Comparison of ENCODE assay signal across 16 cellular contexts in the genomic region with DNA sequence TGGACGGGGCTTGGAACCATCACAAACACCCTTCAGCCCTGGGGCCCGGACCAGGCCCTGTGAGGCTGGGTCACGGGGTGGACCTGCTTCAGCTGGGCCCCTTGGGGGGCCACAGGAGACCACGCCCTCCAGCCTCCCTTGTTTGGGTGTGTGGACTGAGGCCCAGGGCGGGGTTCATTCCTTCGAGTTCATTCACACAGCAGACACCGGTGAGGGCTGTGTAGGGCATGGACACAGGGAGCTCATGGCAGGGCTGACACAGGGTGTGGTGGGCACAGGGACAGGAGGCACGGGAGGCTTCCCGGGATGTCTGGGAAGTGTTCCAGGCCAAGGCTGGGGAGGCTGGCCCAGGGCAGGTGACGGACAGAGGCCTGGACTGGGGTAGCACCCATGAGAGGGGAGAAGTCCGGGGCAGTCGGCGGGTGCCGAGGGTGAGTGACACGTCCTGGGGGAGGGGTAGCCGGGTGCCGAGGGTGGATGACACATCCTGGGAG. TPM values are rescaled to one million over a fixed set of nuclear protein-coding genes. Genes with fewer than 3 reads are reported as not detected.
DNase-seq lines count a peak whose midpoint lies in the region; ATAC-seq and TF ChIP-seq lines count a peak whose summit lies in the region.
"Had no signal": no experiment of that assay in that cellular context is flagged by ENCODE, and none has a peak within 500 bp of the region (broad histone marks: within the 10 kb centered on the region; RNA-seq: fewer than 3 reads in every experiment).

No MANE protein-coding gene starts in this region.

- no peaks in the 10 kb centered on the region for H3K36me3 ChIP-seq in mesendoderm (ENCODE audit: control insufficient read depth, insufficient read depth, low read length)
- H3K36me3 ChIP-seq in gastrocnemius medialis = no peaks in the 10 kb centered on the region

- H2BK15ac ChIP-seq in mesendoderm (replicated peaks; ENCODE audit: low read depth) = no peak overlapping the region

- TF ChIP-seq POLR2A in gastrocnemius medialis (IDR thresholded peaks at IDR 0.05) = no peak

- H3K56ac ChIP-seq in mesendoderm (ENCODE audit: low read length) = no peak overlapping the region

- no peaks in the 10 kb centered on the region for H3K27me3 Mint-ChIP-seq in osteocyte (ENCODE audit: unreplicated experiment)
- H3K27me3 Mint-ChIP-seq in activated CD4-positive, alpha-beta T cell treated with anti-CD3 and anti-CD28 coated beads, Interleukin-2, amount 10 ng/mL, durations not matched to agents 24 days and 14 days = no peaks in the 10 kb centered on the region
- H3K27me3 Mint-ChIP-seq: CD4-positive, CD25-positive, alpha-beta regulatory T cell; naive B cell had no signal

- no peak overlapping the region for H4K5ac ChIP-seq in mesendoderm (ENCODE audit: low read length)

- H4K8ac ChIP-seq in mesendoderm (ENCODE audit: low read depth, low read length) = no peak overlapping the region

- H2BK5ac ChIP-seq in mesendoderm (ENCODE audit: low read length) = no peak overlapping the region

- H2AK5ac ChIP-seq in mesendoderm (ENCODE audit: low read length) = no peak overlapping the region

- peak overlapping the region; percentile 73 for H3K27ac Mint-ChIP-seq in osteocyte (ENCODE audit: unreplicated experiment)
- H3K27ac Mint-ChIP-seq in activated CD4-positive, alpha-beta T cell treated with anti-CD3 and anti-CD28 coated beads, Interleukin-2, amount 10 ng/mL, durations not matched to agents 24 days and 14 days = no peak overlapping the region
- H3K27ac Mint-ChIP-seq: CD4-positive, CD25-positive, alpha-beta regulatory T cell; naive B cell had no signal

- H3K4me3 ChIP-seq in mesendoderm (ENCODE audit: low read length) = no peak overlapping the region
- H3K4me3 ChIP-seq in gastrocnemius medialis = no peak overlapping the region
- H3K4me3 ChIP-seq: GM12878 had no signal

- H3K27ac ChIP-seq in foreskin keratinocyte (no peak overlapping the region), mesendoderm (ENCODE audit: low read depth, low read length) (no peak overlapping the region), gastrocnemius medialis (no peak overlapping the region)

- no peak overlapping the region for H3K4me2 ChIP-seq in mesendoderm (ENCODE audit: low read length)

- no peaks in the 10 kb centered on the region for H3K79me1 ChIP-seq in mesendoderm (ENCODE audit: low read length)

- H3K79me2 ChIP-seq in mesendoderm (ENCODE audit: control insufficient read depth, insufficient read depth, low read length) = no peaks in the 10 kb centered on the region

- no peaks in the 10 kb centered on the region for H3K4me1 ChIP-seq in foreskin keratinocyte
- no peaks in the 10 kb centered on the region for H3K4me1 ChIP-seq in mesendoderm (ENCODE audit: control insufficient read depth, low read depth, low read length)
- no peaks in the 10 kb centered on the region for H3K4me1 ChIP-seq in gastrocnemius medialis

- no peak overlapping the region for H3K9ac ChIP-seq in mesendoderm (ENCODE audit: low read length)

- DNase-seq in ELR (ENCODE audit: low read depth) (peak; percentile 69), RPMI7951 (ENCODE audit: low read depth) (peak; percentile 22), foreskin keratinocyte (peak in 1 of 2 donors; percentile 17), osteocyte (ENCODE audit: extremely low spot score, unreplicated experiment) (no peak), mesendoderm (no peak), gastrocnemius medialis (no peak)
- DNase-seq in activated CD4-positive, alpha-beta T cell treated with anti-CD3 and anti-CD28 coated beads, Interleukin-2, amount 10 ng/mL, durations not matched to agents 24 days and 14 days = no peak
- DNase-seq: aorta; CD4-positive, CD25-positive, alpha-beta regulatory T cell; KG1; naive B cell; NCI-H510A; stimulated activated CD4-positive, alpha-beta T cell treated with anti-CD3 and anti-CD28 coated beads, Interleukin-1b, Interleukin-23, amount 100 ng/mL, for 48 hours had no signal

- no peak overlapping the region for H3K18ac ChIP-seq in mesendoderm (ENCODE audit: low read length)

- in situ Hi-C loops in gastrocnemius medialis (cut with MboI; ENCODE audit: low sequenced_read_pairs in 4 of 4) = no loop called here

- intact Hi-C loops in gastrocnemius medialis (cut with DNase I; ENCODE audit: low total_unique reads) = no loop called here
- intact Hi-C loops in activated CD4-positive, alpha-beta T cell treated with anti-CD3 and anti-CD28 coated beads, Interleukin-2, amount 10 ng/mL, durations not matched to agents 24 days and 14 days (cut with micrococcal nuclease) = no loop called here

- no peaks in the 10 kb centered on the region for H3K36me3 Mint-ChIP-seq in osteocyte (ENCODE audit: unreplicated experiment)
- H3K36me3 Mint-ChIP-seq in activated CD4-positive, alpha-beta T cell treated with anti-CD3 and anti-CD28 coated beads, Interleukin-2, amount 10 ng/mL, durations not matched to agents 24 days and 14 days (ENCODE audit: low read depth) = no peaks in the 10 kb centered on the region
- H3K36me3 Mint-ChIP-seq: CD4-positive, CD25-positive, alpha-beta regulatory T cell; naive B cell had no signal

- WGBS in mesendoderm (ENCODE audit: extremely low coverage, insufficient coverage, low lambda C conversion rate) = no CpG with 5 or more reads among the region's 17 CpGs

- H3K9me3 Mint-ChIP-seq in osteocyte (ENCODE audit: unreplicated experiment) = no peaks in the 10 kb centered on the region
- H3K9me3 Mint-ChIP-seq in activated CD4-positive, alpha-beta T cell treated with anti-CD3 and anti-CD28 coated beads, Interleukin-2, amount 10 ng/mL, durations not matched to agents 24 days and 14 days = no peaks in the 10 kb centered on the region
- H3K9me3 Mint-ChIP-seq: CD4-positive, CD25-positive, alpha-beta regulatory T cell; naive B cell had no signal

- H3K4ac ChIP-seq in mesendoderm (ENCODE audit: low read depth, low read length) = no peak overlapping the region

- H3K4me3 Mint-ChIP-seq in osteocyte (ENCODE audit: unreplicated experiment) = no peak overlapping the region
- no peak overlapping the region for H3K4me3 Mint-ChIP-seq in activated CD4-positive, alpha-beta T cell treated with anti-CD3 and anti-CD28 coated beads, Interleukin-2, amount 10 ng/mL, durations not matched to agents 24 days and 14 days
- H3K4me3 Mint-ChIP-seq: naive B cell had no signal

- no peaks in the 10 kb centered on the region for H3K9me3 ChIP-seq in gastrocnemius medialis

- TF ChIP-seq CTCF in foreskin keratinocyte (conservative IDR thresholded peaks at IDR 0.05) (no peak), osteocyte (IDR thresholded peaks at IDR 0.05) (no peak), gastrocnemius medialis (IDR thresholded peaks at IDR 0.05 in 4 of 5, conservative IDR thresholded peaks at IDR 0.05 in 1 of 5) (no peak)

- no peak overlapping the region for H3K23ac ChIP-seq in mesendoderm (ENCODE audit: low read length)

- ATAC-seq in foreskin keratinocyte (peak; percentile 3), gastrocnemius medialis (no peak), HG02642 (IDR thresholded peaks at IDR 0.05; ENCODE audit: poor library complexity, unreplicated experiment) (no peak)
- ATAC-seq: GM12878 had no signal

- peaks cover 9% of the 10 kb centered on the region for H3K4me1 Mint-ChIP-seq in osteocyte (ENCODE audit: unreplicated experiment)
- no peaks in the 10 kb centered on the region for H3K4me1 Mint-ChIP-seq in activated CD4-positive, alpha-beta T cell treated with anti-CD3 and anti-CD28 coated beads, Interleukin-2, amount 10 ng/mL, durations not matched to agents 24 days and 14 days
- H3K4me1 Mint-ChIP-seq: CD4-positive, CD25-positive, alpha-beta regulatory T cell; naive B cell had no signal

- H3K27me3 ChIP-seq in foreskin keratinocyte = peaks cover 4% of the 10 kb centered on the region
- no peaks in the 10 kb centered on the region for H3K27me3 ChIP-seq in mesendoderm (ENCODE audit: insufficient read depth, low read length, poor library complexity)
- no peaks in the 10 kb centered on the region for H3K27me3 ChIP-seq in gastrocnemius medialis

- no peak overlapping the region for H2BK120ac ChIP-seq in mesendoderm (ENCODE audit: low read depth, low read length)

RNA-seq across cellular contexts. Expression of gene DNLZ, which starts 8.9 kb away (rescaled TPM):
- 15.3 and 17.1 TPM in 2 replicates for total RNA-seq in RPMI7951 (2014; rRNA removed; shearing (Covaris generic))
- 17.9 and 25.2 TPM in 2 replicates for total RNA-seq in foreskin keratinocyte
- 30.9 and 48.7 TPM in 2 replicates for polyA plus RNA-seq in foreskin keratinocyte
- total RNA-seq in osteocyte = 16.6 and 17.6 TPM in 2 replicates
- polyA plus RNA-seq in mesendoderm (2013, experiment 1 of 2) = 18.9 TPM
- 19.7 TPM for polyA plus RNA-seq in mesendoderm (2013, experiment 2 of 2)
- 10 to 100 TPM; 37.9 to 65.1 (median 54.3) TPM for total RNA-seq in gastrocnemius medialis
- 31.5 and 34.0 TPM in 2 replicates for total RNA-seq in activated CD4-positive, alpha-beta T cell treated with anti-CD3 and anti-CD28 coated beads, Interleukin-2, amount 10 ng/mL, durations not matched to agents 24 days and 14 days

RNA-seq across cellular contexts. Expression of gene CARD9, which starts 18.8 kb away (rescaled TPM):
- 0.68 TPM in 1 of 2 replicates, not detected in the other for total RNA-seq in RPMI7951 (2014; rRNA removed; shearing (Covaris generic))
- total RNA-seq in foreskin keratinocyte (0.24 and 0.35 TPM in 2 replicates), osteocyte (0.89 and 0.94 TPM in 2 replicates), gastrocnemius medialis (1 to 10 TPM in 1 of 4 donors, under 1 TPM in 3; 0.34 to 1.2 (median 0.69) TPM)
- polyA plus RNA-seq in foreskin keratinocyte = 0.17 and 0.32 TPM in 2 replicates
- 0.29 TPM for polyA plus RNA-seq in mesendoderm (2013, experiment 1 of 2)
- 0.20 TPM for polyA plus RNA-seq in mesendoderm (2013, experiment 2 of 2)
- total RNA-seq in activated CD4-positive, alpha-beta T cell treated with anti-CD3 and anti-CD28 coated beads, Interleukin-2, amount 10 ng/mL, durations not matched to agents 24 days and 14 days = 7.8 and 9.2 TPM in 2 replicates

RNA-seq across cellular contexts. Expression of gene GPSM1, which starts 27.3 kb away (rescaled TPM):
- 6.3 and 6.6 TPM in 2 replicates for total RNA-seq in RPMI7951 (2014; rRNA removed; shearing (Covaris generic))
- total RNA-seq in foreskin keratinocyte (3.6 and 6.2 TPM in 2 replicates), osteocyte (32.5 and 37.1 TPM in 2 replicates), gastrocnemius medialis (1 to 10 TPM in 2 of 4 donors, under 1 TPM in 1, not detected in 1; 0.98 to 1.7 (median 1.2) TPM)
- 3.4 and 5.3 TPM in 2 replicates for polyA plus RNA-seq in foreskin keratinocyte
- 8.2 TPM for polyA plus RNA-seq in mesendoderm (2013, experiment 1 of 2)
- 8.6 TPM for polyA plus RNA-seq in mesendoderm (2013, experiment 2 of 2)
- total RNA-seq in activated CD4-positive, alpha-beta T cell treated with anti-CD3 and anti-CD28 coated beads, Interleukin-2, amount 10 ng/mL, durations not matched to agents 24 days and 14 days = 19.2 and 20.5 TPM in 2 replicates

RNA-seq across cellular contexts. Expression of gene SNAPC4, which starts 45.3 kb away (rescaled TPM):
- 4.6 and 4.9 TPM in 2 replicates for total RNA-seq in RPMI7951 (2014; rRNA removed; shearing (Covaris generic))
- 8.5 and 9.6 TPM in 2 replicates for total RNA-seq in foreskin keratinocyte
- 5.8 and 6.5 TPM in 2 replicates for polyA plus RNA-seq in foreskin keratinocyte
- total RNA-seq in osteocyte = 8.9 and 9.9 TPM in 2 replicates
- polyA plus RNA-seq in mesendoderm (2013, experiment 1 of 2) = 12.5 TPM
- 12.5 TPM for polyA plus RNA-seq in mesendoderm (2013, experiment 2 of 2)
- 1 to 10 TPM; 2.3 to 6.0 (median 3.9) TPM for total RNA-seq in gastrocnemius medialis
- total RNA-seq in activated CD4-positive, alpha-beta T cell treated with anti-CD3 and anti-CD28 coated beads, Interleukin-2, amount 10 ng/mL, durations not matched to agents 24 days and 14 days = 27.3 and 28.0 TPM in 2 replicates

RNA-seq across cellular contexts. Expression of gene CCDC187, which starts 50.7 kb away (rescaled TPM):
- not detected in 2 replicates for total RNA-seq in RPMI7951 (2014; rRNA removed; shearing (Covaris generic))
- total RNA-seq in foreskin keratinocyte = 0.03 TPM in 1 of 2 replicates, not detected in the other
- polyA plus RNA-seq in foreskin keratinocyte = 0.01 and 0.03 TPM in 2 replicates
- total RNA-seq in osteocyte = not detected in 2 replicates
- polyA plus RNA-seq in mesendoderm (2013, experiment 1 of 2) = under 0.01 TPM
- under 0.01 TPM for polyA plus RNA-seq in mesendoderm (2013, experiment 2 of 2)
- total RNA-seq in gastrocnemius medialis = not detected
- total RNA-seq in activated CD4-positive, alpha-beta T cell treated with anti-CD3 and anti-CD28 coated beads, Interleukin-2, amount 10 ng/mL, durations not matched to agents 24 days and 14 days = not detected in 2 replicates
- total RNA-seq: activated CD8-positive, alpha-beta memory T cell treated with anti-CD3 and anti-CD28 coated beads for 36 hours; aorta; CD4-positive, CD25-positive, alpha-beta regulatory T cell had no signal
- polyA plus RNA-seq: aorta; CD4-positive, CD25-positive, alpha-beta regulatory T cell had no signal

Comparison
In these comparisons a context has a peak if more than half of its experiments do, and no peak if none do; other contexts are left out.
1. DNase-seq: peak in ELR (single experiment) and RPMI7951 (single experiment); none in osteocyte (single experiment), mesendoderm (single experiment), gastrocnemius medialis (0 of 2) and activated CD4-positive, alpha-beta T cell treated with anti-CD3 and anti-CD28 coated beads, Interleukin-2, amount 10 ng/mL, durations not matched to agents 24 days and 14 days (single experiment).